ENCODE assay signal across 10 cellular contexts in genomic region chr3:133742351-133743091, GRCh38. TPM values are rescaled to one million over a fixed set of nuclear protein-coding genes. Genes with fewer than 3 reads are reported as not detected.
DNase-seq lines count a peak whose midpoint lies in the region; ATAC-seq and TF ChIP-seq lines count a peak whose summit lies in the region.
"Had no signal": no experiment of that assay in that cellular context is flagged by ENCODE, and none has a peak within 500 bp of the region (broad histone marks: within the 10 kb centered on the region; RNA-seq: fewer than 3 reads in every experiment).

No MANE protein-coding gene starts in this region.

- no peak overlapping the region for H3K27ac Mint-ChIP-seq in activated CD4-positive, alpha-beta memory T cell treated with anti-CD3 and anti-CD28 coated beads, Interleukin-2, amount 10 ng/mL, durations not matched to agents 7 days and 5 days

- no peak overlapping the region for H3K27ac ChIP-seq in PC-9
- peak overlapping the region; percentile 99 for H3K27ac ChIP-seq in substantia nigra (ENCODE audit: low read depth, low read length, poor library complexity, severe bottlenecking)

- DNase-seq in NCI-H1417 (lab: John Stamatoyannopoulos, UW) (peak; percentile 26 to 44 (median 41)), NCI-H1417 treated with DMSO at 0.1 percent for 48 hours (lab: John Stamatoyannopoulos, UW) (no peak), PC-9 (peak; percentile 5 to 82), foreskin fibroblast (peak; percentile 18 to 24), substantia nigra (lab: John Stamatoyannopoulos, UW) (peak in 22 of 49 donors; percentile 22 to 62 (median 40)), occipital lobe (lab: John Stamatoyannopoulos, UW) (no peak)
- no peak for DNase-seq in activated CD4-positive, alpha-beta memory T cell treated with anti-CD3 and anti-CD28 coated beads, Interleukin-2, amount 10 ng/mL, durations not matched to agents 7 days and 5 days
- DNase-seq: 8988T, NCI-H1436 had no signal

- no peaks in the 10 kb centered on the region for H3K9me3 Mint-ChIP-seq in activated CD4-positive, alpha-beta memory T cell treated with anti-CD3 and anti-CD28 coated beads, Interleukin-2, amount 10 ng/mL, durations not matched to agents 7 days and 5 days

- no peaks in the 10 kb centered on the region for H3K79me2 ChIP-seq in PC-9 (ENCODE audit: low read depth)

- TF ChIP-seq CTCF in PC-9 (conservative IDR thresholded peaks at IDR 0.05) = no peak
- no peak for TF ChIP-seq CTCF in foreskin fibroblast (IDR thresholded peaks at IDR 0.05; ENCODE audit: low read depth, low read length)

- no peaks in the 10 kb centered on the region for H3K36me3 ChIP-seq in PC-9 (ENCODE audit: low read depth)

- no peaks in the 10 kb centered on the region for H3K4me1 Mint-ChIP-seq in activated CD4-positive, alpha-beta memory T cell treated with anti-CD3 and anti-CD28 coated beads, Interleukin-2, amount 10 ng/mL, durations not matched to agents 7 days and 5 days

- CTCF ChIA-PET in PC-9 (lab: Charles Lee) = no interaction called here
- CTCF ChIA-PET in activated CD4-positive, alpha-beta memory T cell treated with anti-CD3 and anti-CD28 coated beads, Interleukin-2, amount 10 ng/mL, durations not matched to agents 7 days and 5 days (lab: Charles Lee) = no interaction called here

- H2AFZ ChIP-seq in PC-9 = no peak overlapping the region

- H3K36me3 Mint-ChIP-seq in activated CD4-positive, alpha-beta memory T cell treated with anti-CD3 and anti-CD28 coated beads, Interleukin-2, amount 10 ng/mL, durations not matched to agents 7 days and 5 days (ENCODE audit: low read depth) = no peaks in the 10 kb centered on the region

- peaks cover 16% of the 10 kb centered on the region for H3K4me1 ChIP-seq in PC-9 (replicated peaks; ENCODE audit: insufficient read depth)

- no peaks in the 10 kb centered on the region; the same call in 1 of the 2 replicates for H4K20me1 ChIP-seq in PC-9 (ENCODE audit: insufficient read depth)

- H3K9me3 ChIP-seq in PC-9 (ENCODE audit: insufficient read depth, low read depth) = no peaks in the 10 kb centered on the region

- H3K4me3 ChIP-seq in PC-9 (peak overlapping the region; percentile 34; the same call in 1 of the 2 replicates), foreskin fibroblast (ENCODE audit: low read depth in 1 of 2, low read length in 2 of 2) (no peak overlapping the region)

- no TSS peak for BruUV-seq in PC-9 (replicated peaks; lab: Mats Ljungman, UMichigan)

- POLR2A ChIA-PET in PC-9 (lab: Charles Lee; ENCODE audit: unreplicated experiment) = no interaction called here
- POLR2A ChIA-PET in activated CD4-positive, alpha-beta memory T cell treated with anti-CD3 and anti-CD28 coated beads, Interleukin-2, amount 10 ng/mL, durations not matched to agents 7 days and 5 days (lab: Charles Lee) = no interaction called here

- intact Hi-C loops in PC-9 (cut with micrococcal nuclease; ENCODE audit: unreplicated experiment) = no loop called here

- H3K9me2 ChIP-seq in PC-9 (ENCODE audit: insufficient read depth) = no peaks in the 10 kb centered on the region

- no peaks in the 10 kb centered on the region; the same call in 1 of the 2 replicates for H3K27me3 ChIP-seq in PC-9 (ENCODE audit: insufficient read depth, low read depth)

- peak overlapping the region; percentile 72 for H3K4me2 ChIP-seq in PC-9

- no peak overlapping the region for H3K4me3 Mint-ChIP-seq in activated CD4-positive, alpha-beta memory T cell treated with anti-CD3 and anti-CD28 coated beads, Interleukin-2, amount 10 ng/mL, durations not matched to agents 7 days and 5 days

- no peak for ATAC-seq in GM19395 (IDR thresholded peaks at IDR 0.05; ENCODE audit: unreplicated experiment)

- H3K27me3 Mint-ChIP-seq in activated CD4-positive, alpha-beta memory T cell treated with anti-CD3 and anti-CD28 coated beads, Interleukin-2, amount 10 ng/mL, durations not matched to agents 7 days and 5 days = peaks cover 37% of the 10 kb centered on the region

- H3F3A ChIP-seq in PC-9 (ENCODE audit: insufficient read depth, low read depth) = peaks cover 5% of the 10 kb centered on the region; the same call in 1 of the 2 replicates

RNA-seq across cellular contexts. Expression of gene TF, which starts 3.7 kb away (rescaled TPM):
- total RNA-seq in PC-9 (2021) (0.18 and 0.24 TPM in 2 replicates), occipital lobe (2.5 TPM)
- 1 to 10 TPM in 1 of 2 experiments, under 1 TPM in 1; 0.15 to 1.2 TPM for total RNA-seq in activated CD4-positive, alpha-beta memory T cell treated with anti-CD3 and anti-CD28 coated beads, Interleukin-2, amount 10 ng/mL, durations not matched to agents 7 days and 5 days

Comparison
In these comparisons a context has a peak if more than half of its experiments do, and no peak if none do; other contexts are left out.
1. DNase-seq: peak in NCI-H1417 (3 of 3), PC-9 (2 of 2) and foreskin fibroblast (2 of 2); none in NCI-H1417 treated with DMSO at 0.1 percent for 48 hours (single experiment), occipital lobe (single experiment) and activated CD4-positive, alpha-beta memory T cell treated with anti-CD3 and anti-CD28 coated beads, Interleukin-2, amount 10 ng/mL, durations not matched to agents 7 days and 5 days (single experiment).